In genomic region chr13:75482820-75483079, GRCh38 we compare ENCODE assay signal across 8 cellular contexts. TPM values are rescaled to one million over a fixed set of nuclear protein-coding genes. Genes with fewer than 3 reads are reported as not detected.
DNase-seq lines count a peak whose midpoint lies in the region; FAIRE-seq and TF ChIP-seq lines count a peak whose summit lies in the region.

No MANE protein-coding gene starts in this region.

- peak overlapping the region in 2 of 4 donors; percentile 38 to 73 for H3K27ac ChIP-seq in Peyer's patch
- peak overlapping the region; percentile 63 for H3K27ac ChIP-seq in endothelial cell of umbilical vein (ENCODE audit: insufficient read depth, low read depth, low read length)
- H3K27ac ChIP-seq in ovary, result peak overlapping the region in 1 of 2 donors; percentile 89

- H3K4me3 ChIP-seq in Peyer's patch, result peak overlapping the region in 3 of 4 donors; percentile 47 to 87 (median 75)
- peak overlapping the region; percentile 74 to 90 (median 86) for H3K4me3 ChIP-seq in endothelial cell of umbilical vein (replicated peaks in 1 of 3; ENCODE audit: insufficient read depth in 1 of 3, low read depth in 1 of 3, low read length in 3 of 3)
- peak overlapping the region; percentile 63 for H3K4me3 ChIP-seq in ovary

- no peaks in the 10 kb centered on the region for H3K9me3 Mint-ChIP-seq in Calu3 (ENCODE audit: low read depth, unreplicated experiment)

- H3K27me3 Mint-ChIP-seq in Calu3 (ENCODE audit: unreplicated experiment), result no peaks in the 10 kb centered on the region

- POLR2A ChIA-PET in endothelial cell of umbilical vein (lab: Charles Lee), result no interaction called here

- TF ChIP-seq POLR2A in Peyer's patch (IDR thresholded peaks at IDR 0.05) (no peak), endothelial cell of umbilical vein (IDR thresholded peaks at IDR 0.05; ENCODE audit: low read depth, low read length) (no peak), ovary (IDR thresholded peaks at IDR 0.05) (no peak)

- DNase-seq in Calu3 (no peak), Peyer's patch (no peak), endothelial cell of umbilical vein (ENCODE audit: low read depth, low spot score) (no peak), ovary (no peak), GM19238 (ENCODE audit: insufficient read length, low spot score) (no peak), glomerular visceral epithelial cell (ENCODE audit: extremely low spot score) (no peak), cerebellar nuclear complex (lab: John Stamatoyannopoulos, UW) (no peak), NCI-H510A treated with DMSO at 0.1 percent for 48 hours (lab: John Stamatoyannopoulos, UW) (no peak)

- dilution Hi-C loops in endothelial cell of umbilical vein (cut with MboI; ENCODE audit: extremely low pct_ligation_motif_present, low sequenced_read_pairs), result no loop called here

- H3K4me3 Mint-ChIP-seq in Calu3 (ENCODE audit: low read depth, unreplicated experiment), result peak overlapping the region; percentile 85

- peaks cover 4% of the 10 kb centered on the region for H4K20me1 ChIP-seq in endothelial cell of umbilical vein (replicated peaks; ENCODE audit: control insufficient read depth, extremely low read depth, insufficient read depth, low read length)

- peaks cover 15% of the 10 kb centered on the region for H3K4me1 Mint-ChIP-seq in Calu3 (ENCODE audit: low read depth, unreplicated experiment)

- no TSS peak for BruUV-seq in Calu3 (replicated peaks; lab: Mats Ljungman, UMichigan)
- BruUV-seq in endothelial cell of umbilical vein (replicated peaks; lab: Mats Ljungman, UMichigan), result no TSS peak

- H3K27me3 ChIP-seq in Peyer's patch (no peaks in the 10 kb centered on the region), endothelial cell of umbilical vein (ENCODE audit: control insufficient read depth in 2 of 2, insufficient read depth in 2 of 2, low read length in 2 of 2) (peaks cover 0 to 5% of the 10 kb centered on the region in 2 experiments), ovary (no peaks in the 10 kb centered on the region)

- H3K9me1 ChIP-seq in endothelial cell of umbilical vein (replicated peaks; ENCODE audit: control insufficient read depth, extremely low read depth, insufficient read depth, low read length), result no peaks in the 10 kb centered on the region

- peaks cover 0 to 12% (median 6%) of the 10 kb centered on the region in 4 donors for H3K4me1 ChIP-seq in Peyer's patch
- peaks cover 9% of the 10 kb centered on the region for H3K4me1 ChIP-seq in endothelial cell of umbilical vein (ENCODE audit: control insufficient read depth, extremely low read depth, insufficient read depth, low read length)
- peaks cover 8% of the 10 kb centered on the region for H3K4me1 ChIP-seq in ovary (ENCODE audit: insufficient read depth)

- H3K36me3 Mint-ChIP-seq in Calu3 (ENCODE audit: insufficient read depth, unreplicated experiment), result peaks cover 18% of the 10 kb centered on the region

- CTCF ChIA-PET in Calu3 (lab: Charles Lee), result interaction anchor here (0.9 kb wide), 1 partner anchor 82 kb away, joined by 5 read pairs; no protein-coding TSS in a partner anchor
- CTCF ChIA-PET in endothelial cell of umbilical vein (lab: Charles Lee), result interaction anchor here (0.7 to 3.6 kb wide), 28 partner anchors 9 to 263 kb away, joined by 3 to 66 read pairs (median 6); partner anchors contain the start of genes COMMD6 and UCHL3

- H3K9me3 ChIP-seq in Peyer's patch, result no peaks in the 10 kb centered on the region
- H3K9me3 ChIP-seq in endothelial cell of umbilical vein (replicated peaks; ENCODE audit: control insufficient read depth, insufficient read depth, low read length), result no peaks in the 10 kb centered on the region
- no peaks in the 10 kb centered on the region for H3K9me3 ChIP-seq in ovary

- intact Hi-C loops in Calu3 (cut with micrococcal nuclease; ENCODE audit: unreplicated experiment) (loop anchor here (2.0 to 10.0 kb wide), 2 partner anchors 62 to 110 kb away; partner anchors contain the start of gene UCHL3), endothelial cell of umbilical vein (cut with micrococcal nuclease) (loop anchor here (1.0 to 10.0 kb wide), 7 partner anchors 55 to 300 kb away; partner anchors contain the start of genes COMMD6 and UCHL3), ovary (cut with DNase I) (loop anchor here (5.0 to 10.0 kb wide), 5 partner anchors 48 to 188 kb away; partner anchors contain the start of gene UCHL3 (in 3 of the 4))

- H3K36me3 ChIP-seq in Peyer's patch, result no peaks in the 10 kb centered on the region
- H3K36me3 ChIP-seq in endothelial cell of umbilical vein (ENCODE audit: control insufficient read depth in 2 of 2, extremely low read depth in 1 of 2, insufficient read depth in 2 of 2, low read length in 2 of 2), result no peaks in the 10 kb centered on the region
- no peaks in the 10 kb centered on the region for H3K36me3 ChIP-seq in ovary

- H3K4me2 ChIP-seq in endothelial cell of umbilical vein (ENCODE audit: insufficient read depth, low read length), result peak overlapping the region; percentile 92

- TF ChIP-seq CTCF in Calu3 (IDR thresholded peaks at IDR 0.05; ENCODE audit: unreplicated experiment) (no peak), Peyer's patch (IDR thresholded peaks at IDR 0.05) (no peak), endothelial cell of umbilical vein (IDR thresholded peaks at IDR 0.05; ENCODE audit: extremely low read depth in 1 of 2, insufficient read depth in 1 of 2, low read depth in 1 of 2, low read length in 2 of 2) (no peak), ovary (IDR thresholded peaks at IDR 0.05) (no peak)

- peak overlapping the region; percentile 92 for H2AFZ ChIP-seq in endothelial cell of umbilical vein (ENCODE audit: low read depth, low read length)

- no peak for FAIRE-seq in endothelial cell of umbilical vein (lab: Jason Lieb, UNC)

- peak overlapping the region; percentile 85 for H3K9ac ChIP-seq in endothelial cell of umbilical vein (replicated peaks; ENCODE audit: extremely low read depth, insufficient read depth, low read length)

- H3K27ac Mint-ChIP-seq in Calu3 (ENCODE audit: unreplicated experiment), result peak overlapping the region; percentile 52

- TF ChIP-seq EP300 in ovary (IDR thresholded peaks at IDR 0.05), result no peak

- WGBS in ovary, 3 donors, result 0 to 3% (median 1%) methylated on average over 1 of the region's 1 CpG

- H3K79me2 ChIP-seq in endothelial cell of umbilical vein (ENCODE audit: control insufficient read depth, insufficient read depth, low read length), result peaks cover 17% of the 10 kb centered on the region

TF ChIP-seq in endothelial cell of umbilical vein, 7 proteins besides CTCF, POLR2A, EP300 and RAD21:
- no peak for TF ChIP-seq POLR2AphosphoS5 (IDR thresholded peaks at IDR 0.05; ENCODE audit: insufficient read depth, low read depth, low read length)
- TF ChIP-seq EZH2 (IDR thresholded peaks at IDR 0.05; ENCODE audit: borderline replicate concordance, low read depth, low read length, severe bottlenecking), result no peak
- TF ChIP-seq MAX (IDR thresholded peaks at IDR 0.05; ENCODE audit: insufficient read depth, insufficient read length), result no peak

RNA-seq across cellular contexts. Expression of gene TBC1D4, which starts 0.8 kb away (rescaled TPM):
- total RNA-seq in Calu3 (2022), result 15.2 and 15.4 TPM in 2 replicates
- total RNA-seq in Peyer's patch, result 10 to 100 TPM; 10.5 to 35.0 (median 33.1) TPM
- 72.4 and 81.0 TPM in 2 replicates for total RNA-seq in endothelial cell of umbilical vein
- 58.3 and 62.6 TPM in 2 replicates for polyA plus RNA-seq in endothelial cell of umbilical vein
- 59.9 and 70.3 TPM in 2 replicates for polyA plus RNA-seq in endothelial cell of umbilical vein (2011; cell fraction: cytosol; rRNA removed)
- 180 and 185 TPM in 2 replicates for polyA plus RNA-seq in endothelial cell of umbilical vein (2011; cell fraction: nucleus; rRNA removed)
- polyA plus RNA-seq in endothelial cell of umbilical vein (2012), result 35.5 and 46.5 TPM in 2 replicates
- polyA minus RNA-seq in endothelial cell of umbilical vein, result 118 and 142 TPM in 2 replicates
- polyA minus RNA-seq in endothelial cell of umbilical vein (2011; cell fraction: cytosol; rRNA and poly(A)+ RNA removed), result 18.6 TPM
- 82.3 and 122 TPM in 2 replicates for polyA minus RNA-seq in endothelial cell of umbilical vein (2011; cell fraction: nucleus; rRNA and poly(A)+ RNA removed)
- 10 to 100 TPM; 37.4 to 91.3 (median 53.5) TPM for total RNA-seq in ovary
- polyA plus RNA-seq in ovary, result 10 to 100 TPM; 26.2 to 29.7 TPM

RNA-seq across cellular contexts. Expression of gene COMMD6, which starts 54.9 kb away (rescaled TPM):
- total RNA-seq in Calu3 (2022) (38.2 and 44.8 TPM in 2 replicates), Peyer's patch (10 to 100 TPM; 32.7 to 56.6 (median 46.0) TPM), endothelial cell of umbilical vein (112 and 122 TPM in 2 replicates), ovary (100 to 1,000 TPM; 240 to 366 (median 296) TPM)
- polyA plus RNA-seq in endothelial cell of umbilical vein (33.9 and 71.7 TPM in 2 replicates), ovary (100 to 1,000 TPM; 341 to 373 TPM)
- 79.6 and 95.8 TPM in 2 replicates for polyA plus RNA-seq in endothelial cell of umbilical vein (2011; cell fraction: cytosol; rRNA removed)
- polyA plus RNA-seq in endothelial cell of umbilical vein (2011; cell fraction: nucleus; rRNA removed), result 18.6 and 26.0 TPM in 2 replicates
- polyA plus RNA-seq in endothelial cell of umbilical vein (2012), result 207 and 339 TPM in 2 replicates
- 22.9 and 31.7 TPM in 2 replicates for polyA minus RNA-seq in endothelial cell of umbilical vein
- 18.1 TPM for polyA minus RNA-seq in endothelial cell of umbilical vein (2011; cell fraction: cytosol; rRNA and poly(A)+ RNA removed)
- polyA minus RNA-seq in endothelial cell of umbilical vein (2011; cell fraction: nucleus; rRNA and poly(A)+ RNA removed), result 3.1 and 3.7 TPM in 2 replicates
